14 cellular contexts compared by ENCODE assay signal in genomic region chr2:130823171-130823885, GRCh38. TPM values are rescaled to one million over a fixed set of nuclear protein-coding genes. Genes with fewer than 3 reads are reported as not detected.
A peak's percentile ranks its signal among the peaks of the same experiment; 100 is the strongest.
DNase-seq lines count a peak whose midpoint lies in the region; ATAC-seq and TF ChIP-seq lines count a peak whose summit lies in the region.
"Had no signal": no experiment of that assay in that cellular context is flagged by ENCODE, and none has a peak within 500 bp of the region (broad histone marks: within the 10 kb centered on the region; RNA-seq: fewer than 3 reads in every experiment).

No MANE protein-coding gene starts in this region.

- peak; percentile 30 for DNase-seq in Right ventricle myocardium superior
- DNase-seq in heart right ventricle: no peak
- DNase-seq in PC-3: no peak
- no peak for DNase-seq in tibial nerve (ENCODE audit: low spot score in 2 of 2)
- no peak for DNase-seq in cerebellum (ENCODE audit: low spot score)
- no peak for DNase-seq in T-cell
- DNase-seq in osteoblast (ENCODE audit: insufficient read length, low spot score, missing footprints): no peak
- DNase-seq: DMS 273 treated with DMSO at 0.1 percent for 48 hours, NCI-H2227 treated with DMSO at 0.1 percent for 48 hours had no signal

- no peaks in the 10 kb centered on the region for H3K9me2 ChIP-seq in PC-3 (replicated peaks; ENCODE audit: low read length)

- no peak overlapping the region for H3K27ac ChIP-seq in heart right ventricle
- H3K27ac ChIP-seq in PC-3 (ENCODE audit: low read length): peak overlapping the region; percentile 97
- peak overlapping the region; percentile 87 for H3K27ac ChIP-seq in cingulate gyrus (ENCODE audit: low read depth, low read length)
- H3K27ac ChIP-seq in tibial nerve: peak overlapping the region; percentile 56 to 91 (median 76)
- H3K27ac ChIP-seq in osteoblast (ENCODE audit: low read depth, low read length): no peak overlapping the region
- H3K27ac ChIP-seq: coronary artery had no signal

- peaks cover 6 to 19% (median 17%) of the 10 kb centered on the region in 3 donors for H3K4me1 Mint-ChIP-seq in T-cell

- intact Hi-C loops in Right ventricle myocardium superior (cut with DNase I): no loop called here
- intact Hi-C loops in heart right ventricle (cut with DNase I): no loop called here
- intact Hi-C loops in PC-3 (cut with micrococcal nuclease): no loop called here

- H3K9me3 Mint-ChIP-seq in T-cell: no peaks in the 10 kb centered on the region

- TF ChIP-seq POLR2A in tibial nerve (IDR thresholded peaks at IDR 0.05): no peak

- POLR2A ChIA-PET in PC-3 (lab: Charles Lee; ENCODE audit: unreplicated experiment) (no interaction called here), T-cell (lab: Charles Lee) (no interaction called here)

- H3K79me2 ChIP-seq in PC-3 (ENCODE audit: low read length) (no peaks in the 10 kb centered on the region), osteoblast (ENCODE audit: insufficient read depth, low read length) (no peaks in the 10 kb centered on the region)

- no peaks in the 10 kb centered on the region for H3F3A ChIP-seq in PC-3 (ENCODE audit: low read length, unreplicated experiment)

- no peaks in the 10 kb centered on the region for H4K20me1 ChIP-seq in PC-3 (ENCODE audit: low read length)
- no peaks in the 10 kb centered on the region for H4K20me1 ChIP-seq in osteoblast (ENCODE audit: insufficient read depth, low read length)

- H3K9ac ChIP-seq in PC-3 (ENCODE audit: low read length): peak overlapping the region; percentile 84

- no peak for TF ChIP-seq EP300 in tibial nerve (IDR thresholded peaks at IDR 0.05)

- peak overlapping the region; percentile 67; the same call in 1 of the 2 replicates for H3K4me2 ChIP-seq in PC-3 (ENCODE audit: low read length)
- no peak overlapping the region for H3K4me2 ChIP-seq in osteoblast (ENCODE audit: insufficient read depth, low read length)

- H3K27ac Mint-ChIP-seq in T-cell: peak overlapping the region in 1 of 2 donors; percentile 84
- H3K27ac Mint-ChIP-seq: progenitor cell of endocrine pancreas had no signal

- H2AFZ ChIP-seq in PC-3 (ENCODE audit: low read length) (no peak overlapping the region), osteoblast (ENCODE audit: low read length) (no peak overlapping the region)

- CTCF ChIA-PET in PC-3 (lab: Charles Lee) (no interaction called here), T-cell (lab: Charles Lee) (interaction anchor here in 1 of 2 donors (2.1 kb wide), 1 partner anchor 26 kb away, joined by 12 read pairs; no protein-coding TSS in a partner anchor)

- H3K36me3 ChIP-seq in heart right ventricle (no peaks in the 10 kb centered on the region), PC-3 (ENCODE audit: low read depth, low read length) (no peaks in the 10 kb centered on the region), tibial nerve (no peaks in the 10 kb centered on the region), osteoblast (ENCODE audit: insufficient read depth, low read length) (no peaks in the 10 kb centered on the region)

- peaks cover 0 to 7% of the 10 kb centered on the region in 2 donors for H3K27me3 Mint-ChIP-seq in T-cell

- ATAC-seq in Right ventricle myocardium superior (ENCODE audit: poor library complexity) (no peak), heart right ventricle (no peak), PC-3 (no peak), T-cell (replicated peaks in 1 of 4) (no peak)
- ATAC-seq: Panc1 had no signal

- H3K27me3 ChIP-seq in heart right ventricle (peaks cover 0 to 19% (median 0%) of the 10 kb centered on the region in 7 donors), PC-3 (ENCODE audit: low read length) (no peaks in the 10 kb centered on the region), tibial nerve (no peaks in the 10 kb centered on the region), osteoblast (ENCODE audit: insufficient read depth, low read length) (no peaks in the 10 kb centered on the region)

- H3K4me3 ChIP-seq in heart right ventricle (no peak overlapping the region), PC-3 (ENCODE audit: low read length) (no peak overlapping the region), tibial nerve (no peak overlapping the region), osteoblast (ENCODE audit: insufficient read depth, low read length) (no peak overlapping the region)
- H3K4me3 ChIP-seq: coronary artery had no signal

- H3K4me1 ChIP-seq in heart right ventricle (peaks cover 0 to 11% (median 4%) of the 10 kb centered on the region in 9 donors), PC-3 (ENCODE audit: insufficient read depth, low read length) (peaks cover 39% of the 10 kb centered on the region), tibial nerve (peaks cover 0 to 43% (median 36%) of the 10 kb centered on the region in 4 donors), osteoblast (ENCODE audit: insufficient read depth, low read length) (peaks cover 9% of the 10 kb centered on the region)

- 68 to 70% methylated on average over 10 of the region's 10 CpGs for WGBS in heart right ventricle, 2 donors
- WGBS in tibial nerve, 2 donors: 75 to 77% methylated on average over 9 to 10 of the region's 10 CpGs

- TF ChIP-seq CTCF in heart right ventricle (IDR thresholded peaks at IDR 0.05) (no peak), PC-3 (conservative IDR thresholded peaks at IDR 0.05; ENCODE audit: low read depth, low read length) (no peak), tibial nerve (IDR thresholded peaks at IDR 0.05) (no peak), osteoblast (IDR thresholded peaks at IDR 0.05; ENCODE audit: extremely low read depth, low read depth, low read length) (no peak)

- H3K36me3 Mint-ChIP-seq in T-cell: no peaks in the 10 kb centered on the region

- H3K9me3 ChIP-seq in heart right ventricle (no peaks in the 10 kb centered on the region), PC-3 (ENCODE audit: low read length) (no peaks in the 10 kb centered on the region), tibial nerve (no peaks in the 10 kb centered on the region), osteoblast (ENCODE audit: low read depth, low read length) (no peaks in the 10 kb centered on the region)

- no peak overlapping the region for H3K4me3 Mint-ChIP-seq in T-cell

- no TSS peak for BruUV-seq in PC-3 (replicated peaks; lab: Mats Ljungman, UMichigan)

RNA-seq across cellular contexts. Expression of gene ARHGEF4, which starts 13.4 kb away (rescaled TPM):
- 5.1 TPM for total RNA-seq in Right ventricle myocardium superior
- total RNA-seq in heart right ventricle: 1 to 10 TPM; 2.5 to 6.5 (median 3.9) TPM
- polyA plus RNA-seq in heart right ventricle: 1 to 10 TPM in 1 of 2 donors, under 1 TPM in 1; 0.67 to 3.2 TPM
- 21.5 and 30.5 TPM in 2 replicates for total RNA-seq in PC-3 (2014; rRNA removed)
- 10 to 100 TPM; 16.3 to 50.7 (median 23.3) TPM for total RNA-seq in tibial nerve
- total RNA-seq in cerebellum: 35.3 TPM
- total RNA-seq in T-cell: 1 to 10 TPM; 2.9 to 5.3 (median 4.4) TPM
- 3.6 and 7.7 TPM in 2 replicates for total RNA-seq in osteoblast
- total RNA-seq: T-helper 2 cell treated with Interferon-gamma antibody and Interleukin-4, amounts not matched to agents 100 ng/mL and 5 ng/mL, for 36 hours had no signal

Comparison
In these comparisons a context has a peak if more than half of its experiments do, and no peak if none do; other contexts are left out.
1. H3K27ac ChIP-seq: peak in PC-3 (single experiment), cingulate gyrus (single experiment) and tibial nerve (4 of 4); none in heart right ventricle (0 of 10) and osteoblast (single experiment).